Comparison of ENCODE assay signal across 16 cellular contexts in genomic region chr5:157785781-157786180, GRCh38. TPM values are rescaled to one million over a fixed set of nuclear protein-coding genes. Genes with fewer than 3 reads are reported as not detected.
DNase-seq lines count a peak whose midpoint lies in the region; ATAC-seq, FAIRE-seq and TF ChIP-seq lines count a peak whose summit lies in the region.
"Had no signal": no experiment of that assay in that cellular context is flagged by ENCODE, and none has a peak within 500 bp of the region (broad histone marks: within the 10 kb centered on the region; RNA-seq: fewer than 3 reads in every experiment).

No MANE protein-coding gene starts in this region.

- TF ChIP-seq RAD21 in A549 (conservative IDR thresholded peaks at IDR 0.05 in 1 of 2, IDR thresholded peaks at IDR 0.05 in 1 of 2) (no peak), K562 (CRISPR knock-in tag; conservative IDR thresholded peaks at IDR 0.05 in 1 of 2, IDR thresholded peaks at IDR 0.05 in 1 of 2) (no peak)

- H4K20me1 ChIP-seq in K562 (replicated peaks; ENCODE audit: control insufficient read depth, insufficient read depth, low read length): no peaks in the 10 kb centered on the region

- no peaks in the 10 kb centered on the region for H3K79me2 ChIP-seq in K562 (ENCODE audit: control insufficient read depth, insufficient read depth, low read length)

- no TSS peak for BruUV-seq in K562 (replicated peaks; lab: Mats Ljungman, UMichigan)

- H3K4me3 ChIP-seq in A549: no peak overlapping the region
- no peak overlapping the region for H3K4me3 ChIP-seq in K562
- H3K4me3 ChIP-seq: GM23248 had no signal

- H2AFZ ChIP-seq in K562 (ENCODE audit: low read depth, low read length): no peak overlapping the region
- H2AFZ ChIP-seq: GM23248 had no signal

- no peak for ATAC-seq in A549
- no peak for ATAC-seq in K562
- no peak for ATAC-seq in esophagus mucosa
- ATAC-seq: HCT116 had no signal

- POLR2A ChIA-PET in A549 (lab: Yijun Ruan, JAX) (no interaction called here), K562 (lab: Yijun Ruan, JAX) (no interaction called here)

- intact Hi-C loops in K562 (cut with micrococcal nuclease): no loop called here

- in situ Hi-C loops in K562 (cut with MboI): no loop called here

- TF ChIP-seq EP300 in A549 (IDR thresholded peaks at IDR 0.05) (no peak), K562 (IDR thresholded peaks at IDR 0.05; ENCODE audit: low read length) (no peak)

- no peaks in the 10 kb centered on the region for H3K9me1 ChIP-seq in K562 (ENCODE audit: control insufficient read depth, insufficient read depth, low read length)

- TF ChIP-seq CTCF in A549 (IDR thresholded peaks at IDR 0.05) (no peak), K562 (IDR thresholded peaks at IDR 0.05 in 2 of 3, conservative IDR thresholded peaks at IDR 0.05 in 1 of 3; ENCODE audit: insufficient read depth in 2 of 3, low read depth in 1 of 3, low read length in 3 of 3) (no peak)

- H3K27ac ChIP-seq in A549 (no peak overlapping the region), K562 (ENCODE audit: extremely low read depth, low read depth, low read length) (no peak overlapping the region)
- H3K27ac ChIP-seq: GM23248 had no signal

- DNase-seq in A549 (ENCODE audit: low read depth in 1 of 2, low spot score in 1 of 2) (no peak), DMS79 treated with DMSO at 0.1 percent for 48 hours (lab: John Stamatoyannopoulos, UW) (peak; percentile 53), NCI-H1436 treated with DMSO at 0.1 percent for 48 hours (lab: John Stamatoyannopoulos, UW) (peak; percentile 24), K562 (ENCODE audit: extremely low read depth in 1 of 4, low spot score in 3 of 4) (no peak), activated T-cell treated with anti-CD3 and anti-CD28 coated beads for 4 hours (no peak), 8988T (no peak)
- DNase-seq in activated effector memory CD4-positive, alpha-beta T cell treated with anti-CD3 and anti-CD28 coated beads, Interleukin-2, amount 50 U/mL, for 16 hours: no peak
- DNase-seq: Calu3; CD4-positive, CD25-positive, alpha-beta regulatory T cell; DMS 273 treated with DMSO at 0.1 percent for 48 hours; EL; GM23248 had no signal

- FAIRE-seq in A549 (lab: Jason Lieb, UNC) (no peak), K562 (lab: Jason Lieb, UNC) (no peak)
- FAIRE-seq: GM12891, H54 had no signal

- no peak for TF ChIP-seq POLR2A in A549 (IDR thresholded peaks at IDR 0.05; ENCODE audit: low read length)
- TF ChIP-seq POLR2A in K562 (conservative IDR thresholded peaks at IDR 0.05): no peak

- no peaks in the 10 kb centered on the region for H3K9me3 ChIP-seq in A549
- no peaks in the 10 kb centered on the region for H3K9me3 ChIP-seq in K562 (replicated peaks; ENCODE audit: control insufficient read depth, insufficient read depth, low read depth, low read length)

- H3K4me2 ChIP-seq in A549: no peak overlapping the region
- H3K4me2 ChIP-seq in K562 (ENCODE audit: insufficient read depth, low read length): no peak overlapping the region

- 90% methylated on average over 3 of the region's 3 CpGs for whole genome bisulfite sequencing in A549 (ENCODE audit: missing lambda C conversion rate)
- WGBS in K562 (ENCODE audit: insufficient coverage, low coverage, missing lambda C conversion rate): 95% methylated on average over 3 of the region's 3 CpGs

- no peaks in the 10 kb centered on the region for H3K4me1 ChIP-seq in A549
- no peaks in the 10 kb centered on the region for H3K4me1 ChIP-seq in K562 (replicated peaks in 1 of 2; ENCODE audit: control insufficient read depth in 2 of 2, insufficient read depth in 2 of 2, low read length in 2 of 2)

- CTCF ChIA-PET in A549 (lab: Yijun Ruan, JAX): no interaction called here
- CTCF ChIA-PET in K562 (lab: Yijun Ruan, JAX; ENCODE audit: low intra/inter-chr PET ratio): no interaction called here

- no peaks in the 10 kb centered on the region for H3K27me3 ChIP-seq in K562 (ENCODE audit: control insufficient read depth in 2 of 2, insufficient read depth in 2 of 2, low read length in 2 of 2)

- peaks cover 46% of the 10 kb centered on the region for H3K36me3 ChIP-seq in K562 (ENCODE audit: control insufficient read depth, insufficient read depth, low read length)

- no peak overlapping the region for H3K9ac ChIP-seq in K562 (ENCODE audit: insufficient read depth in 1 of 2, low read depth in 2 of 2, low read length in 2 of 2)
- H3K9ac ChIP-seq: GM23248 had no signal

TF ChIP-seq in A549, 52 proteins besides CTCF, POLR2A, EP300 and RAD21:
- TF ChIP-seq MAFK (IDR thresholded peaks at IDR 0.05; ENCODE audit: partially characterized antibody) (peak; percentile 59), RNF2 (IDR thresholded peaks at IDR 0.05; ENCODE audit: borderline replicate concordance, low read depth) (no peak), FOXS1 (CRISPR knock-in tag; IDR thresholded peaks at IDR 0.05) (no peak), EHF (CRISPR knock-in tag; IDR thresholded peaks at IDR 0.05) (no peak), CEBPB (IDR thresholded peaks at IDR 0.05) (no peak), ZNF302 (CRISPR knock-in tag; IDR thresholded peaks at IDR 0.05) (no peak)

TF ChIP-seq in K562, 482 proteins besides CTCF, POLR2A, EP300 and RAD21:
- TF ChIP-seq ZNF316 (IDR thresholded peaks at IDR 0.05) (0 out of 2 replicates have a peak, but pooled peaks have one; percentile 3), FOXP1 (CRISPR knock-in tag; IDR thresholded peaks at IDR 0.05) (no peak)
TF ChIP-seq in K562: peak in this region for 1.

RNA-seq across cellular contexts. Expression of gene LSM11, which starts 42.3 kb away (rescaled TPM):
- polyA plus RNA-seq in A549 (2011; rRNA removed) (3.7 and 4.1 TPM in 2 replicates), A549 (2017; fragmentation: RNase III; extraction: RNeasy Plus Mini Kit Qiagen cat#74134 plus additional on column Dnase treatment) (2.7 to 2.9 TPM (median 2.8 TPM) in 3 replicates), K562 (2011; rRNA removed) (7.5 and 9.4 TPM in 2 replicates), K562 (2014; fragmentation: Illumina TruSeq; extraction: Trizol) (4.7 and 5.0 TPM in 2 replicates), K562 (2014; fragmentation: Nextera tagmentation; extraction: Ambion mirVana) (1 to 10 TPM; 1.8 to 2.6 TPM), K562 (2014; rRNA removed) (4.3 and 4.6 TPM in 2 replicates)
- polyA plus RNA-seq in A549 (2012; cell fraction: cytosol; rRNA removed): 0.89 and 1.1 TPM in 2 replicates
- 1.1 and 1.4 TPM in 2 replicates for polyA plus RNA-seq in A549 (2012; cell fraction: nucleus; rRNA removed)
- polyA minus RNA-seq in A549 (2011; rRNA and poly(A)+ RNA removed): 2.3 and 2.7 TPM in 2 replicates
- 4.0 and 5.9 TPM in 2 replicates for total RNA-seq in K562 (2011; cell fraction: chromatin; rRNA removed; ENCODE audit: low replicate concordance)
- total RNA-seq in K562 (2011; cell fraction: nucleolus; rRNA removed): 3.3 and 3.8 TPM in 2 replicates
- total RNA-seq in K562 (2011; cell fraction: nucleoplasm; rRNA removed): 5.4 and 9.9 TPM in 2 replicates
- total RNA-seq in K562 (2014; rRNA removed) (4.3 and 4.7 TPM in 2 replicates), K562 (2014; rRNA removed; fragmentation: Illumina TruSeq; extraction: Trizol) (6.3 and 8.2 TPM in 2 replicates), K562 (2015; rRNA removed; fragmentation: Illumina TruSeq; extraction: Trizol) (4.8 and 5.1 TPM in 2 replicates), K562 (2021) (6.2 and 6.7 TPM in 2 replicates), esophagus mucosa (2.0 TPM)
- polyA plus RNA-seq in K562 (2011; cell fraction: cytosol; rRNA removed): 2.4 and 4.5 TPM in 2 replicates
- 5.6 and 7.6 TPM in 2 replicates for polyA plus RNA-seq in K562 (2011; cell fraction: nucleus; rRNA removed)
- polyA plus RNA-seq in K562 (2012): 2.8 and 3.9 TPM in 2 replicates
- polyA minus RNA-seq in K562 (2011; rRNA and poly(A)+ RNA removed): 13.6 and 13.9 TPM in 2 replicates
- 4.3 and 4.5 TPM in 2 replicates for polyA minus RNA-seq in K562 (2011; cell fraction: cytosol; rRNA and poly(A)+ RNA removed)
- polyA minus RNA-seq in K562 (2011; cell fraction: nucleus; rRNA and poly(A)+ RNA removed): 2.3 and 3.7 TPM in 2 replicates

RNA-seq across cellular contexts. Expression of gene THG1L, which starts 54.6 kb away (rescaled TPM):
- 31.9 and 45.6 TPM in 2 replicates for polyA plus RNA-seq in A549 (2011; rRNA removed)
- polyA plus RNA-seq in A549 (2012; cell fraction: cytosol; rRNA removed): 29.2 and 36.1 TPM in 2 replicates
- polyA plus RNA-seq in A549 (2012; cell fraction: nucleus; rRNA removed): 19.9 and 20.2 TPM in 2 replicates
- 36.9 to 43.7 TPM (median 39.3 TPM) in 3 replicates for polyA plus RNA-seq in A549 (2017; fragmentation: RNase III; extraction: RNeasy Plus Mini Kit Qiagen cat#74134 plus additional on column Dnase treatment)
- 42.7 and 60.4 TPM in 2 replicates for polyA minus RNA-seq in A549 (2011; rRNA and poly(A)+ RNA removed)
- total RNA-seq in K562 (2011; cell fraction: chromatin; rRNA removed; ENCODE audit: low replicate concordance): 14.2 and 22.0 TPM in 2 replicates
- 12.5 and 13.0 TPM in 2 replicates for total RNA-seq in K562 (2011; cell fraction: nucleolus; rRNA removed)
- total RNA-seq in K562 (2011; cell fraction: nucleoplasm; rRNA removed): 12.8 and 14.4 TPM in 2 replicates
- total RNA-seq in K562 (2014; rRNA removed): 24.8 and 32.7 TPM in 2 replicates
- 27.8 and 31.7 TPM in 2 replicates for total RNA-seq in K562 (2014; rRNA removed; fragmentation: Illumina TruSeq; extraction: Trizol)
- total RNA-seq in K562 (2015; rRNA removed; fragmentation: Illumina TruSeq; extraction: Trizol): 23.0 and 28.0 TPM in 2 replicates
- total RNA-seq in K562 (2021): 21.8 and 22.4 TPM in 2 replicates
- 24.7 and 31.6 TPM in 2 replicates for polyA plus RNA-seq in K562 (2011; rRNA removed)
- 14.1 and 18.6 TPM in 2 replicates for polyA plus RNA-seq in K562 (2011; cell fraction: cytosol; rRNA removed)
- 11.9 and 12.1 TPM in 2 replicates for polyA plus RNA-seq in K562 (2011; cell fraction: nucleus; rRNA removed)
- 26.3 and 26.8 TPM in 2 replicates for polyA plus RNA-seq in K562 (2012)
- polyA plus RNA-seq in K562 (2014; fragmentation: Illumina TruSeq; extraction: Trizol): 25.9 and 27.5 TPM in 2 replicates
- 10 to 100 TPM; 26.5 to 40.7 TPM for polyA plus RNA-seq in K562 (2014; fragmentation: Nextera tagmentation; extraction: Ambion mirVana)
- polyA plus RNA-seq in K562 (2014; rRNA removed): 35.3 and 38.1 TPM in 2 replicates
- polyA minus RNA-seq in K562 (2011; rRNA and poly(A)+ RNA removed): 46.1 and 48.1 TPM in 2 replicates
- polyA minus RNA-seq in K562 (2011; cell fraction: cytosol; rRNA and poly(A)+ RNA removed): 19.7 and 23.8 TPM in 2 replicates
- 8.9 and 11.0 TPM in 2 replicates for polyA minus RNA-seq in K562 (2011; cell fraction: nucleus; rRNA and poly(A)+ RNA removed)
- total RNA-seq in esophagus mucosa: 10.6 TPM

Comparison
In these comparisons a context has a peak if more than half of its experiments do, and no peak if none do; other contexts are left out.
1. DNase-seq: peak in DMS79 treated with DMSO at 0.1 percent for 48 hours (single experiment) and NCI-H1436 treated with DMSO at 0.1 percent for 48 hours (single experiment); none in A549 (0 of 2), K562 (0 of 4), activated T-cell treated with anti-CD3 and anti-CD28 coated beads for 4 hours (single experiment), 8988T (single experiment) and activated effector memory CD4-positive, alpha-beta T cell treated with anti-CD3 and anti-CD28 coated beads, Interleukin-2, amount 50 U/mL, for 16 hours (single experiment).
2. Of the 35 proteins assayed by ChIP-seq in both K562 and A549: peak only in K562: none; only in A549: MAFK; in both: none; in neither: 34.